22 cellular contexts compared by ENCODE assay signal in the genomic region with DNA sequence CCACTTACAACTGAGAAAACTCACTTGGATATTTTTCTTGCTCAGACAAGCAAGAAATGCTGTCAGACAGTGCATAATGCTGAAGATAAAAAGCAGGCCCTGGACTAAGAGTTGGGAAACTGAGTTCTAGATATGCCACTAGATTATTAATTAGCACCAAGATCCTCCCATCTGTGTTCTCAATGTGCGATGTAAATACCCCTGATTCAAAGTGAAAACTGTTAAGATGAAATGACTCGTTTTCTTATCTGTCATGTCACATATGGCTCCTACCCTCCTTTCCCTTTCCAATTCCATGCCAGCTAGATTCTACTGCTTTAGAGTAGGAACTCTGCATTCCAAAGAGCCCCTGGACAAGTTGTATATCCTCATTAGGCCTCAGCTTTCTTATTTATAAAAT.
DNase-seq lines count a peak whose midpoint lies in the region; ATAC-seq and TF ChIP-seq lines count a peak whose summit lies in the region.
"Had no signal": no experiment of that assay in that cellular context is flagged by ENCODE, and none has a peak within 500 bp of the region (broad histone marks: within the 10 kb centered on the region; RNA-seq: fewer than 3 reads in every experiment).

No MANE protein-coding gene starts in this region.

- intact Hi-C loops in activated CD8-positive, alpha-beta T cell treated with anti-CD3 and anti-CD28 coated beads for 36 hours (cut with micrococcal nuclease) = no loop called here

- H3K4me1 Mint-ChIP-seq in stimulated activated effector memory CD8-positive, alpha-beta T cell treated with anti-CD3 and anti-CD28 coated beads, Interleukin-12 subunit alpha, Interleukin-12 subunit beta, amount 100 ng/mL, for 72 hours = peaks cover 6% of the 10 kb centered on the region
- peaks cover 7% of the 10 kb centered on the region for H3K4me1 Mint-ChIP-seq in activated CD8-positive, alpha-beta T cell treated with anti-CD3 and anti-CD28 coated beads for 36 hours (ENCODE audit: low read depth)

- H3K36me3 Mint-ChIP-seq in stimulated activated effector memory CD8-positive, alpha-beta T cell treated with anti-CD3 and anti-CD28 coated beads, Interleukin-12 subunit alpha, Interleukin-12 subunit beta, amount 100 ng/mL, for 72 hours = peaks cover 51% of the 10 kb centered on the region
- H3K36me3 Mint-ChIP-seq in activated CD8-positive, alpha-beta T cell treated with anti-CD3 and anti-CD28 coated beads for 36 hours (ENCODE audit: low read depth) = peaks cover 27% of the 10 kb centered on the region

- CTCF ChIA-PET in activated CD8-positive, alpha-beta T cell treated with anti-CD3 and anti-CD28 coated beads for 36 hours (lab: Charles Lee) = no interaction called here

- H3K4me3 Mint-ChIP-seq in stimulated activated effector memory CD8-positive, alpha-beta T cell treated with anti-CD3 and anti-CD28 coated beads, Interleukin-12 subunit alpha, Interleukin-12 subunit beta, amount 100 ng/mL, for 72 hours = no peak overlapping the region
- no peak overlapping the region for H3K4me3 Mint-ChIP-seq in activated CD8-positive, alpha-beta T cell treated with anti-CD3 and anti-CD28 coated beads for 36 hours
- H3K4me3 Mint-ChIP-seq: CD8-positive, alpha-beta memory T cell; stimulated activated naive B cell treated with anti-CD40 and anti-IgM and Interleukin-4, amounts not matched to agents 10 μg/mL and 1 μg/mL and 100 μg/mL, for 72 hours had no signal

- TF ChIP-seq CTCF in GM12864 (IDR thresholded peaks at IDR 0.05; ENCODE audit: low read depth, low read length, missing control alignments) (no peak), GM20000 (IDR thresholded peaks at IDR 0.05; ENCODE audit: extremely low read depth, missing control alignments) (no peak)
- no peak for TF ChIP-seq CTCF in activated CD8-positive, alpha-beta T cell treated with anti-CD3 and anti-CD28 coated beads for 36 hours (IDR thresholded peaks at IDR 0.05)

- peak overlapping the region; percentile 26 for H3K27ac Mint-ChIP-seq in stimulated activated effector memory CD8-positive, alpha-beta T cell treated with anti-CD3 and anti-CD28 coated beads, Interleukin-12 subunit alpha, Interleukin-12 subunit beta, amount 100 ng/mL, for 72 hours
- H3K27ac Mint-ChIP-seq in activated CD8-positive, alpha-beta T cell treated with anti-CD3 and anti-CD28 coated beads for 36 hours = no peak overlapping the region
- H3K27ac Mint-ChIP-seq: stimulated activated naive B cell treated with anti-CD40 and anti-IgM and Interleukin-4, amounts not matched to agents 10 μg/mL and 1 μg/mL and 100 μg/mL, for 72 hours had no signal

- POLR2A ChIA-PET in activated CD8-positive, alpha-beta T cell treated with anti-CD3 and anti-CD28 coated beads for 36 hours (lab: Charles Lee) = no interaction called here

- DNase-seq in GM12864 (ENCODE audit: low read depth) (peak; percentile 4), GM20000 (ENCODE audit: low spot score) (peak; percentile 38), OCI-M1 (lab: John Stamatoyannopoulos, UW) (peak; percentile 63), putamen (ENCODE audit: low spot score) (no peak), globus pallidus (ENCODE audit: low spot score) (no peak)
- DNase-seq in stimulated activated effector memory CD8-positive, alpha-beta T cell treated with anti-CD3 and anti-CD28 coated beads, Interleukin-12 subunit alpha, Interleukin-12 subunit beta, amount 100 ng/mL, for 72 hours (ENCODE audit: low spot score in 2 of 2) = no peak
- DNase-seq in activated CD8-positive, alpha-beta T cell treated with anti-CD3 and anti-CD28 coated beads for 36 hours = no peak
- DNase-seq: activated CD4-positive, alpha-beta T cell treated with anti-CD3 and anti-CD28 coated beads, Interleukin-2, amount 50 U/mL, for 4 hours; activated CD8-positive, alpha-beta memory T cell treated with anti-CD3 and anti-CD28 coated beads, Interleukin-2, amount 50 U/mL, for 48 hours; CD8-positive, alpha-beta memory T cell; DMS53; mammary epithelial cell; NCI-H1048; NCI-H1930; NCI-H446; occipital lobe; small intestine; stimulated activated CD4-positive, alpha-beta T cell treated with anti-CD3 and anti-CD28 coated beads, Interleukin-2, amount 100 ng/mL, for 24 hours; stimulated activated naive B cell treated with anti-CD40 and anti-IgM and Interleukin-4, amounts not matched to agents 10 μg/mL and 1 μg/mL and 100 μg/mL, for 72 hours; thyroid gland had no signal

- no peak overlapping the region for H3K4me3 ChIP-seq in GM12864 (ENCODE audit: low read depth, low read length)
- H3K4me3 ChIP-seq: breast epithelium, coronary artery, thyroid gland had no signal

- peak; percentile 55 for ATAC-seq in stimulated activated effector memory CD8-positive, alpha-beta T cell treated with anti-CD3 and anti-CD28 coated beads, Interleukin-12 subunit alpha, Interleukin-12 subunit beta, amount 100 ng/mL, for 72 hours
- no peak for ATAC-seq in activated CD8-positive, alpha-beta T cell treated with anti-CD3 and anti-CD28 coated beads for 36 hours

- H3K27me3 Mint-ChIP-seq in activated CD8-positive, alpha-beta T cell treated with anti-CD3 and anti-CD28 coated beads for 36 hours = no peaks in the 10 kb centered on the region
- H3K27me3 Mint-ChIP-seq: CD8-positive, alpha-beta memory T cell; stimulated activated naive B cell treated with anti-CD40 and anti-IgM and Interleukin-4, amounts not matched to agents 10 μg/mL and 1 μg/mL and 100 μg/mL, for 72 hours had no signal

- H3K9me3 Mint-ChIP-seq in stimulated activated effector memory CD8-positive, alpha-beta T cell treated with anti-CD3 and anti-CD28 coated beads, Interleukin-12 subunit alpha, Interleukin-12 subunit beta, amount 100 ng/mL, for 72 hours = peaks cover 6% of the 10 kb centered on the region
- H3K9me3 Mint-ChIP-seq in activated CD8-positive, alpha-beta T cell treated with anti-CD3 and anti-CD28 coated beads for 36 hours = peaks cover 9% of the 10 kb centered on the region

Comparison
In these comparisons a context has a peak if more than half of its experiments do, and no peak if none do; other contexts are left out.
1. DNase-seq: peak in GM12864 (single experiment), GM20000 (single experiment) and OCI-M1 (single experiment); none in stimulated activated effector memory CD8-positive, alpha-beta T cell treated with anti-CD3 and anti-CD28 coated beads, Interleukin-12 subunit alpha, Interleukin-12 subunit beta, amount 100 ng/mL, for 72 hours (0 of 2), putamen (single experiment), globus pallidus (single experiment) and activated CD8-positive, alpha-beta T cell treated with anti-CD3 and anti-CD28 coated beads for 36 hours (single experiment).